Comparison of ENCODE assay signal across 18 cellular contexts in the genomic region with DNA sequence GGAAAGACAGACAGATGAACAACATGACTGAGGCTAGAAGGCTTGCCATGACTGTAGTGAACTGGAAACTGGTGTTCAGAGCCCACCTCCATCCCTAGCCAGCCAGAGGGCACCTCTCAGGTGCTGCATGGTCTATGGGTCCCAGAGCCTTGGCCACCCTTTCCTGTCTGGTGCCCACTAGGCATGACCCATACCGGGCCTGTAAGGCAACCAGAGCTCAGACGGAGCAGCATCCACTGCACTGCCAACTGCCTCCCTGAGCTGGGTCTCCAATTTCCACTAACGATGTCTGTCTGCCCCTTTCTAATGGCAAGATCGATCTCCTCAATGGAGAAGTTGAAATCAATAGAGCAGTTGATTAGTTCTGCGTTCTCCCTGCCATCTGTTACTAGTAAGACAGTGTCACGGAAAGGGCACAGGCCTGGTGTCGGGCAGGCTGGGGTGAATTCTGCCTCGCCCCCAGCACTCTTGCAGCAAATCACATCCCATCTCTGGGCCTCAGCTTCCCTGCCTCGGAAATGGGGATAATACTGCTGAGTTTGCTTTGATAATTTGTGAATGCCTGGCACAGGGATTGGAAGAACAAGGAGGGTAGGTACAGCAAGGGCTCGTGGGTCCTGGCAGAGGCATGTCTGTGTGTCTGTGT.
DNase-seq lines count a peak whose midpoint lies in the region; ATAC-seq, FAIRE-seq and TF ChIP-seq lines count a peak whose summit lies in the region.
"Had no signal": no experiment of that assay in that cellular context is flagged by ENCODE, and none has a peak within 500 bp of the region (broad histone marks: within the 10 kb centered on the region; RNA-seq: fewer than 3 reads in every experiment).

No MANE protein-coding gene starts in this region.

- H3K27ac ChIP-seq in GM12878 (ENCODE audit: control insufficient read depth, insufficient read depth) (no peak overlapping the region), lung (ENCODE audit: low read depth in 1 of 2, low read length in 1 of 2) (no peak overlapping the region), stomach (no peak overlapping the region), suprapubic skin (no peak overlapping the region)
- H3K27ac ChIP-seq: KMS-11, SJSA1 had no signal

- SMC1A ChIA-PET in GM12878 (lab: Charles Lee; ENCODE audit: uncharacterized antibody, unreplicated experiment) = no interaction called here

- H3K9me3 ChIP-seq in GM12878 (replicated peaks; ENCODE audit: control insufficient read depth, insufficient read depth, low read length) = no peaks in the 10 kb centered on the region
- H3K9me3 ChIP-seq in lung (ENCODE audit: control insufficient read depth in 2 of 2, insufficient read depth in 1 of 2, low read length in 1 of 2) = peaks cover 0 to 2% of the 10 kb centered on the region in 2 donors
- no peaks in the 10 kb centered on the region for H3K9me3 ChIP-seq in stomach
- H3K9me3 ChIP-seq in suprapubic skin = no peaks in the 10 kb centered on the region
- H3K9me3 ChIP-seq: SJSA1 had no signal

- intact Hi-C loops in GM12878 (cut with micrococcal nuclease; ENCODE audit: unreplicated experiment) (no loop called here), stomach (cut with DNase I; ENCODE audit: low total_unique reads) (no loop called here), left colon (cut with DNase I, micrococcal nuclease) (no loop called here)

- in situ Hi-C loops in GM12878 (cut with MboI) = no loop called here

- RAD21 ChIA-PET in GM12878 (lab: Charles Lee; ENCODE audit: unreplicated experiment) = no interaction called here

- TF ChIP-seq EP300 in GM12878 (IDR thresholded peaks at IDR 0.05; ENCODE audit: borderline replicate concordance in 1 of 2, control insufficient read depth in 1 of 2, low read depth in 2 of 2, low read length in 2 of 2) = no peak
- no peak for TF ChIP-seq EP300 in stomach (IDR thresholded peaks at IDR 0.05)
- TF ChIP-seq EP300 in suprapubic skin (IDR thresholded peaks at IDR 0.05) = no peak

- ATAC-seq in GM12878 (no peak), lung (ENCODE audit: insufficient read depth, low FRiP score) (no peak), left colon (no peak)
- ATAC-seq: CD8-positive, alpha-beta T cell had no signal

- peak; percentile 18 for FAIRE-seq in GM12878 (lab: Jason Lieb, UNC)

- WGBS in GM12878 (ENCODE audit: insufficient coverage, insufficient replicate concordance, low lambda C conversion rate, missing lambda C conversion rate) = 33% methylated on average over 10 of the region's 10 CpGs
- 85 to 88% methylated on average over 10 of the region's 10 CpGs for WGBS in lung, 2 donors
- 78 to 90% (median 85%) methylated on average over 9 to 10 of the region's 10 CpGs for WGBS in stomach, 5 donors
- 96% methylated on average over 10 of the region's 10 CpGs for WGBS in suprapubic skin

- no peak overlapping the region for H3K4me2 ChIP-seq in GM12878 (ENCODE audit: control insufficient read depth, insufficient read depth)
- H3K4me2 ChIP-seq: KMS-11 had no signal

- H4K20me1 ChIP-seq in GM12878 (ENCODE audit: control insufficient read depth, insufficient read depth) = no peaks in the 10 kb centered on the region

- TF ChIP-seq CTCF in GM12878 (IDR thresholded peaks at IDR 0.05 in 2 of 3, conservative IDR thresholded peaks at IDR 0.05 in 1 of 3; ENCODE audit: control insufficient read depth in 2 of 3, extremely low read depth in 1 of 3, insufficient read depth in 1 of 3, low read depth in 3 of 3, low read length in 3 of 3) (no peak), lung (IDR thresholded peaks at IDR 0.05; ENCODE audit: control extremely low read depth, extremely low read depth) (no peak), stomach (IDR thresholded peaks at IDR 0.05) (no peak), suprapubic skin (IDR thresholded peaks at IDR 0.05) (no peak)

- TF ChIP-seq POLR2A in GM12878 (IDR thresholded peaks at IDR 0.05; ENCODE audit: low read depth, low read length) = no peak
- no peak for TF ChIP-seq POLR2A in stomach (IDR thresholded peaks at IDR 0.05)
- no peak for TF ChIP-seq POLR2A in suprapubic skin (IDR thresholded peaks at IDR 0.05)

- no peak overlapping the region for H2AFZ ChIP-seq in GM12878 (ENCODE audit: control insufficient read depth, low read depth, low read length)

- no peaks in the 10 kb centered on the region for H3K79me2 ChIP-seq in GM12878 (ENCODE audit: control insufficient read depth, insufficient read depth, low read length)

- no TSS peak for BruUV-seq in GM12878 (replicated peaks; lab: Mats Ljungman, UMichigan)

- no peaks in the 10 kb centered on the region for H3K4me1 ChIP-seq in GM12878 (ENCODE audit: control insufficient read depth, insufficient read depth, low read length)
- H3K4me1 ChIP-seq in lung (ENCODE audit: control insufficient read depth in 2 of 2, insufficient read depth in 2 of 2, low read length in 2 of 2) = no peaks in the 10 kb centered on the region
- H3K4me1 ChIP-seq in stomach = peaks cover 0 to 8% (median 0%) of the 10 kb centered on the region in 4 donors
- peaks cover 3% of the 10 kb centered on the region for H3K4me1 ChIP-seq in suprapubic skin
- H3K4me1 ChIP-seq: SJSA1 had no signal

- H3K36me3 ChIP-seq in GM12878 (ENCODE audit: control insufficient read depth in 2 of 2, insufficient read depth in 2 of 2, low read length in 1 of 2) (no peaks in the 10 kb centered on the region), lung (ENCODE audit: control insufficient read depth in 2 of 2, insufficient read depth in 2 of 2, low read length in 2 of 2) (no peaks in the 10 kb centered on the region), stomach (no peaks in the 10 kb centered on the region), suprapubic skin (no peaks in the 10 kb centered on the region)
- H3K36me3 ChIP-seq: SJSA1 had no signal

- no peak overlapping the region for H3K4me3 ChIP-seq in GM12878
- H3K4me3 ChIP-seq in lung = no peak overlapping the region
- no peak overlapping the region for H3K4me3 ChIP-seq in stomach
- no peak overlapping the region for H3K4me3 ChIP-seq in suprapubic skin
- H3K4me3 ChIP-seq: SJSA1 had no signal

- H3K27me3 ChIP-seq in GM12878 (replicated peaks in 1 of 2; ENCODE audit: control insufficient read depth in 2 of 2, insufficient read depth in 2 of 2, low read length in 1 of 2) (no peaks in the 10 kb centered on the region; a peak in 2 of 4 replicates), lung (ENCODE audit: control insufficient read depth, insufficient read depth) (no peaks in the 10 kb centered on the region), stomach (peaks cover 0 to 41% (median 0%) of the 10 kb centered on the region in 3 donors), suprapubic skin (peaks cover 31% of the 10 kb centered on the region)
- H3K27me3 ChIP-seq: SJSA1 had no signal

- DNase-seq in GM03348 (ENCODE audit: low spot score) = peak; percentile 1
- DNase-seq in GM12878 (ENCODE audit: low read depth, low spot score) = no peak
- DNase-seq in lung (ENCODE audit: low spot score) = peak; percentile 22
- DNase-seq in stomach = peak; percentile 19
- DNase-seq in suprapubic skin (ENCODE audit: low spot score in 2 of 2) = no peak
- no peak for DNase-seq in SW 1271 (lab: John Stamatoyannopoulos, UW)
- DNase-seq in left colon = no peak
- no peak for DNase-seq in DMS79 treated with DMSO at 0.1 percent for 48 hours (lab: John Stamatoyannopoulos, UW)
- DNase-seq: GDM1, GOT3, NCI-H1048, NCI-H1436 treated with DMSO at 0.1 percent for 48 hours, NCI-H2081, NCI-H510A, NCI-H82 had no signal

- no peak overlapping the region for H3K9ac ChIP-seq in GM12878 (ENCODE audit: control insufficient read depth, insufficient read depth, low read length)
- H3K9ac ChIP-seq: KMS-11 had no signal

- POLR2A ChIA-PET in GM12878 (lab: Charles Lee) = no interaction called here

- CTCF ChIA-PET in GM12878 (lab: Yijun Ruan, JAX) = no interaction called here

- no peak for TF ChIP-seq RAD21 in GM12878 (IDR thresholded peaks at IDR 0.05; ENCODE audit: insufficient read depth, low read depth, low read length)

TF ChIP-seq in GM12878, 131 proteins besides CTCF, POLR2A, EP300 and RAD21:
- TF ChIP-seq EGR1 (IDR thresholded peaks at IDR 0.05; ENCODE audit: borderline replicate concordance in 1 of 2, low read depth in 2 of 2, low read length in 2 of 2) (no peak), BMI1 (IDR thresholded peaks at IDR 0.05; ENCODE audit: borderline replicate concordance) (no peak), RB1 (IDR thresholded peaks at IDR 0.05; ENCODE audit: borderline replicate concordance) (no peak), ASH2L (IDR thresholded peaks at IDR 0.05; ENCODE audit: borderline replicate concordance, low read depth) (no peak), ATF7 (IDR thresholded peaks at IDR 0.05; ENCODE audit: low read depth) (no peak), KAT2A (conservative IDR thresholded peaks at IDR 0.05; ENCODE audit: control insufficient read depth, low read depth, low read length) (no peak), RELA (IDR thresholded peaks at IDR 0.05; ENCODE audit: borderline replicate concordance, partially characterized antibody) (no peak), CHD1 (IDR thresholded peaks at IDR 0.05; ENCODE audit: low read depth, low read length) (no peak), MYC (IDR thresholded peaks at IDR 0.05; ENCODE audit: insufficient read depth, insufficient read length, insufficient replicate concordance, low read length, severe bottlenecking) (no peak), TCF3 (IDR thresholded peaks at IDR 0.05; ENCODE audit: borderline replicate concordance, insufficient read depth, low read depth, low read length) (no peak)
- TF ChIP-seq, protein P1, sequence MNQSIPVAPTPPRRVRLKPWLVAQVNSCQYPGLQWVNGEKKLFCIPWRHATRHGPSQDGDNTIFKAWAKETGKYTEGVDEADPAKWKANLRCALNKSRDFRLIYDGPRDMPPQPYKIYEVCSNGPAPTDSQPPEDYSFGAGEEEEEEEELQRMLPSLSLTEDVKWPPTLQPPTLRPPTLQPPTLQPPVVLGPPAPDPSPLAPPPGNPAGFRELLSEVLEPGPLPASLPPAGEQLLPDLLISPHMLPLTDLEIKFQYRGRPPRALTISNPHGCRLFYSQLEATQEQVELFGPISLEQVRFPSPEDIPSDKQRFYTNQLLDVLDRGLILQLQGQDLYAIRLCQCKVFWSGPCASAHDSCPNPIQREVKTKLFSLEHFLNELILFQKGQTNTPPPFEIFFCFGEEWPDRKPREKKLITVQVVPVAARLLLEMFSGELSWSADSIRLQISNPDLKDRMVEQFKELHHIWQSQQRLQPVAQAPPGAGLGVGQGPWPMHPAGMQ (IDR thresholded peaks at IDR 0.05; ENCODE audit: borderline replicate concordance) = no peak

Comparison
In these comparisons a context has a peak if more than half of its experiments do, and no peak if none do; other contexts are left out.
1. DNase-seq: peak in GM03348 (single experiment), lung (single experiment) and stomach (single experiment); none in GM12878 (single experiment), suprapubic skin (0 of 2), SW 1271 (0 of 2), left colon (0 of 2) and DMS79 treated with DMSO at 0.1 percent for 48 hours (single experiment).